In the genomic region with DNA sequence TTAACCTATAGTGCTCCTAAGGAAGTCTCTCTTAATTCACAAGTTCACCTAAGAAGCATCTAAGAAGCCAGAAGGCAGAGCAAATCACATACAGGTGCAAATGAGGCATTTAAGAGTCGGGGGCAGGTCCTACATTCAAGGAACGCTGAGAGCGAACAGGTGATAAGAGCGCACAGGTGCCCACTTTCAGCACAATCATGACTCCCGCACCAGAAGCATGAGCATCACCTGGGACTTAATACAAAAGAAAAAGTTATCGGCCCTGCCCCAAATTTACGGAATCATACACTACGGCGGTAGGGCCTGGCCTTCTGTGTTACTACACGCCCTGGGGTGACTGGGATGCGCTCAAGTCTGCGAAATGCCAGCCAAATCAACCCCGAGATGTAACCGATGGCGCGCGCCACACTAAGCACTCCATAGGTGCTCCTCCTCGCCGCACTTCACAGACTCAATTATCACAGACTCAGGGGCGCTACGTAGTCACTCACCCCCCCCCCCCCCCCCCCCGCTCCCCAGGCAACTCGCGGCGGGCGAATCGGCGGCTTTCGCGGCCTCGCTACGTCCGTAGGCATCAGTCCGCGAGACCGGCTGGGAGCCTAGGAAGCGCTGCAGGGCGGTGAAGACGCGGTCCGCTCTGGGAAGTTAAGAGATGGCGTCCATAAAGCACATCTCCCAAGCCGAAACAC, we compare ENCODE assay signal across 8 cellular contexts. TPM values are rescaled to one million over a fixed set of nuclear protein-coding genes. Genes with fewer than 3 reads are reported as not detected.
A peak's percentile ranks its signal among the peaks of the same experiment; 100 is the strongest.
DNase-seq lines count a peak whose midpoint lies in the region; ATAC-seq and TF ChIP-seq lines count a peak whose summit lies in the region.

No MANE protein-coding gene starts in this region.

- in situ Hi-C loops in SK-MEL-5 (cut with HindIII; ENCODE audit: low pct_unique_long_range_greater_than_20kb, low sequenced_read_pairs): no loop called here

- peak overlapping the region; percentile 84 for H3K4me3 ChIP-seq in CD8-positive, alpha-beta T cell (ENCODE audit: low read depth, low read length)
- peak overlapping the region; percentile 78 to 97 (median 93) for H3K4me3 ChIP-seq in heart right ventricle
- H3K4me3 ChIP-seq in tibial nerve: peak overlapping the region; percentile 82 to 95 (median 90)

- peaks cover 12% of the 10 kb centered on the region for H3K36me3 Mint-ChIP-seq in CD8-positive, alpha-beta T cell
- no peaks in the 10 kb centered on the region for H3K36me3 Mint-ChIP-seq in activated naive CD8-positive, alpha-beta T cell treated with anti-CD3 and anti-CD28 coated beads for 36 hours

- peak; percentile 51 for ATAC-seq in CD8-positive, alpha-beta T cell
- ATAC-seq in GM21360 (IDR thresholded peaks at IDR 0.05; ENCODE audit: unreplicated experiment) (peak; percentile 14), heart right ventricle (peak; percentile 6 to 49 (median 12))

- no peaks in the 10 kb centered on the region for H3K27me3 Mint-ChIP-seq in CD8-positive, alpha-beta T cell (ENCODE audit: low read depth)
- H3K27me3 Mint-ChIP-seq in activated naive CD8-positive, alpha-beta T cell treated with anti-CD3 and anti-CD28 coated beads for 36 hours: no peaks in the 10 kb centered on the region

- H3K27ac Mint-ChIP-seq in CD8-positive, alpha-beta T cell: peak overlapping the region; percentile 99
- H3K27ac Mint-ChIP-seq in activated naive CD8-positive, alpha-beta T cell treated with anti-CD3 and anti-CD28 coated beads for 36 hours: peak overlapping the region; percentile 92

- peak; percentile 27 to 76 (median 57) for DNase-seq in CD8-positive, alpha-beta T cell
- DNase-seq in HT1080 (ENCODE audit: low read depth): peak; percentile 51
- DNase-seq in SK-MEL-5 (ENCODE audit: low read depth, low spot score): peak; percentile 49
- peak; percentile 54 for DNase-seq in activated naive CD8-positive, alpha-beta T cell treated with anti-CD3 and anti-CD28 coated beads for 36 hours
- peak; percentile 24 to 41 for DNase-seq in heart right ventricle
- peak; percentile 3 for DNase-seq in pons (ENCODE audit: low spot score)
- peak in 1 of 2 donors; percentile 9 for DNase-seq in tibial nerve (ENCODE audit: low spot score in 2 of 2)

- CTCF ChIA-PET in CD8-positive, alpha-beta T cell (lab: Charles Lee): interaction anchor here (1.2 kb wide), 1 partner anchor 139 kb away, joined by 5 read pairs; no protein-coding TSS in a partner anchor

- H3K4me3 Mint-ChIP-seq in CD8-positive, alpha-beta T cell: peak overlapping the region; percentile 100
- peak overlapping the region; percentile 99 for H3K4me3 Mint-ChIP-seq in activated naive CD8-positive, alpha-beta T cell treated with anti-CD3 and anti-CD28 coated beads for 36 hours

- intact Hi-C loops in CD8-positive, alpha-beta T cell (cut with DNase I, micrococcal nuclease): loop anchor here (2.0 to 10.0 kb wide), 6 partner anchors 121 to 1504 kb away; partner anchors contain the start of genes ACKR2 (in 1 of the 2), CTNNB1 (in 1 of the 2), HIGD1A (in 1 of the 2) and RPL14 (in 1 of the 2)
- intact Hi-C loops in heart right ventricle (cut with DNase I): loop anchor here in 5 of 10 donors (5.0 to 10.0 kb wide), 3 partner anchors 51 to 1506 kb away; partner anchors contain the start of gene RPL14 (in 1 of the 5)

- 1% methylated on average over 43 of the region's 43 CpGs for WGBS in heart right ventricle, 2 donors
- 1 to 5% methylated on average over 11 to 32 of the region's 43 CpGs for WGBS in tibial nerve, 2 donors

- peaks cover 15% of the 10 kb centered on the region for H3K4me1 ChIP-seq in CD8-positive, alpha-beta T cell (ENCODE audit: insufficient read depth, low read length)
- H3K4me1 ChIP-seq in heart right ventricle (peaks cover 0 to 18% (median 12%) of the 10 kb centered on the region in 9 donors), tibial nerve (peaks cover 0 to 14% (median 3%) of the 10 kb centered on the region in 4 donors)

- H3K9me3 ChIP-seq in CD8-positive, alpha-beta T cell (ENCODE audit: low read length): no peaks in the 10 kb centered on the region
- no peaks in the 10 kb centered on the region for H3K9me3 ChIP-seq in heart right ventricle
- H3K9me3 ChIP-seq in tibial nerve: no peaks in the 10 kb centered on the region

- no peak for TF ChIP-seq CTCF in CD8-positive, alpha-beta T cell (IDR thresholded peaks at IDR 0.05)
- TF ChIP-seq CTCF in heart right ventricle (IDR thresholded peaks at IDR 0.05) (no peak), tibial nerve (IDR thresholded peaks at IDR 0.05) (no peak)

- no peak for TF ChIP-seq EP300 in tibial nerve (IDR thresholded peaks at IDR 0.05)

- H3K36me3 ChIP-seq in CD8-positive, alpha-beta T cell (ENCODE audit: insufficient read depth, low read length): no peaks in the 10 kb centered on the region
- H3K36me3 ChIP-seq in heart right ventricle (no peaks in the 10 kb centered on the region), tibial nerve (no peaks in the 10 kb centered on the region)

- H3K27me3 ChIP-seq in CD8-positive, alpha-beta T cell (ENCODE audit: insufficient read depth, low read length): no peaks in the 10 kb centered on the region
- H3K27me3 ChIP-seq in heart right ventricle: no peaks in the 10 kb centered on the region
- no peaks in the 10 kb centered on the region for H3K27me3 ChIP-seq in tibial nerve

- H3K9me3 Mint-ChIP-seq in CD8-positive, alpha-beta T cell: no peaks in the 10 kb centered on the region
- H3K9me3 Mint-ChIP-seq in activated naive CD8-positive, alpha-beta T cell treated with anti-CD3 and anti-CD28 coated beads for 36 hours: no peaks in the 10 kb centered on the region

- peaks cover 24% of the 10 kb centered on the region for H3K4me1 Mint-ChIP-seq in CD8-positive, alpha-beta T cell (ENCODE audit: low read depth)
- H3K4me1 Mint-ChIP-seq in activated naive CD8-positive, alpha-beta T cell treated with anti-CD3 and anti-CD28 coated beads for 36 hours: peaks cover 16% of the 10 kb centered on the region

- peak overlapping the region; percentile 85 for H3K27ac ChIP-seq in CD8-positive, alpha-beta T cell (ENCODE audit: low read depth, low read length)
- H3K27ac ChIP-seq in heart right ventricle (peak overlapping the region in 9 of 10 donors; percentile 46 to 87 (median 75)), tibial nerve (peak overlapping the region in 3 of 4 donors; percentile 64 to 86 (median 83))

- POLR2A ChIA-PET in CD8-positive, alpha-beta T cell (lab: Charles Lee): interaction anchor here (1.2 to 2.5 kb wide), 4 partner anchors 11 to 1504 kb away, joined by 3 to 11 read pairs (median 8); partner anchors contain the start of gene RPL14

- no peak for TF ChIP-seq POLR2A in tibial nerve (IDR thresholded peaks at IDR 0.05)

RNA-seq across cellular contexts. Expression of gene ULK4, which starts 0.7 kb away (rescaled TPM):
- 10 to 100 TPM; 11.9 to 15.1 TPM for total RNA-seq in CD8-positive, alpha-beta T cell
- 4.8 and 6.2 TPM in 2 replicates for total RNA-seq in HT1080 (2014; rRNA removed; shearing (Covaris generic))
- polyA plus RNA-seq in HT1080 (2015; cell fraction: cytosol; rRNA removed): 3.7 and 4.2 TPM in 2 replicates
- 6.7 and 12.9 TPM in 2 replicates for polyA plus RNA-seq in HT1080 (2015; cell fraction: nucleus; rRNA removed)
- 20.9 and 30.4 TPM in 2 replicates for total RNA-seq in SK-MEL-5 (2014; rRNA removed; shearing (Covaris generic))
- 6.9 and 18.5 TPM in 2 replicates for polyA plus RNA-seq in SK-MEL-5 (2015; cell fraction: cytosol; rRNA removed)
- polyA plus RNA-seq in SK-MEL-5 (2015; cell fraction: nucleus; rRNA removed): 19.1 and 19.9 TPM in 2 replicates
- 10 to 100 TPM in 1 of 2 experiments, 1 to 10 TPM in 1; 9.8 to 10.3 TPM for total RNA-seq in activated naive CD8-positive, alpha-beta T cell treated with anti-CD3 and anti-CD28 coated beads for 36 hours
- total RNA-seq in heart right ventricle: 10 to 100 TPM in 1 of 10 donors, 1 to 10 TPM in 9; 1.8 to 11.4 (median 2.9) TPM
- polyA plus RNA-seq in heart right ventricle: 1 to 10 TPM; 1.4 to 1.8 TPM
- 10 to 100 TPM; 13.3 to 23.4 (median 17.9) TPM for total RNA-seq in tibial nerve
